In genomic region chr21:45438391-45439145, GRCh38 we compare ENCODE assay signal across 8 cellular contexts. TPM values are rescaled to one million over a fixed set of nuclear protein-coding genes. Genes with fewer than 3 reads are reported as not detected.
DNase-seq lines count a peak whose midpoint lies in the region; ATAC-seq and TF ChIP-seq lines count a peak whose summit lies in the region.

No MANE protein-coding gene starts in this region.

- in situ Hi-C loops in ACHN (cut with HindIII; ENCODE audit: low pct_ligation_motif_present, low pct_unique_long_range_greater_than_20kb, low sequenced_read_pairs): no loop called here

- no peaks in the 10 kb centered on the region for H3K36me3 ChIP-seq in ACC112 (ENCODE audit: insufficient read depth, low read length)
- H3K36me3 ChIP-seq in parathyroid adenoma (ENCODE audit: control insufficient read depth, insufficient read depth, low read length): no peaks in the 10 kb centered on the region

- H2AFZ ChIP-seq in ACC112 (ENCODE audit: low read length, unreplicated experiment) (peak overlapping the region; percentile 36), parathyroid adenoma (no peak overlapping the region)

- H3K4me1 ChIP-seq in ACC112 (ENCODE audit: control insufficient read depth, insufficient read depth, low read length, unreplicated experiment) (peaks cover 8% of the 10 kb centered on the region), parathyroid adenoma (peaks cover 4% of the 10 kb centered on the region)

- H3K4me3 ChIP-seq in ACC112 (ENCODE audit: low read depth, low read length) (peak overlapping the region; percentile 68), parathyroid adenoma (ENCODE audit: low read depth, low read length) (peak overlapping the region; percentile 49)

- TF ChIP-seq CTCF in RWPE1 (conservative IDR thresholded peaks at IDR 0.05; ENCODE audit: low read depth) (no peak), parathyroid adenoma (IDR thresholded peaks at IDR 0.05) (no peak)

- H3K4me2 ChIP-seq in parathyroid adenoma (ENCODE audit: low read length): peak overlapping the region; percentile 85

- no peak overlapping the region for H3K9ac ChIP-seq in parathyroid adenoma

- H3K27ac ChIP-seq in ACC112 (ENCODE audit: low read depth, low read length) (peak overlapping the region; percentile 64), RWPE1 (peak overlapping the region; percentile 54), parathyroid adenoma (peak overlapping the region; percentile 68)

- no peaks in the 10 kb centered on the region for H3K27me3 ChIP-seq in ACC112 (ENCODE audit: insufficient read depth, low read length)
- H3K27me3 ChIP-seq in parathyroid adenoma (ENCODE audit: control insufficient read depth, insufficient read depth, low read length): no peaks in the 10 kb centered on the region

- intact Hi-C loops in Right ventricle myocardium superior (cut with DNase I): loop anchor here (1.0 to 10.0 kb wide), 3 partner anchors 51 to 284 kb away; no protein-coding TSS in a partner anchor

- no peaks in the 10 kb centered on the region for H3K9me3 ChIP-seq in parathyroid adenoma (ENCODE audit: control insufficient read depth, low read length)

- CTCF ChIA-PET in RWPE1 (lab: Yijun Ruan, JAX): interaction anchor here (0.7 kb wide), 1 partner anchor 146 kb away, joined by 3 read pairs; no protein-coding TSS in a partner anchor

- ATAC-seq in Right ventricle myocardium superior (ENCODE audit: poor library complexity): no peak

- no peak for DNase-seq in RWPE1 (ENCODE audit: low spot score)
- peak; percentile 47 for DNase-seq in Right ventricle myocardium superior
- DNase-seq in ACHN: no peak
- DNase-seq in DMS 273 (lab: John Stamatoyannopoulos, UW; ENCODE audit: unreplicated experiment): no peak
- DNase-seq in NCI-H1105 (lab: John Stamatoyannopoulos, UW): no peak
- no peak for DNase-seq in COR-L47 (lab: John Stamatoyannopoulos, UW)

- POLR2A ChIA-PET in RWPE1 (lab: Yijun Ruan, JAX; ENCODE audit: low non-redundant PET): no interaction called here

- no peaks in the 10 kb centered on the region for H3K79me2 ChIP-seq in ACC112 (ENCODE audit: control insufficient read depth, insufficient read depth, low read length, unreplicated experiment)
- H3K79me2 ChIP-seq in parathyroid adenoma: no peaks in the 10 kb centered on the region

RNA-seq across cellular contexts. Expression of gene COL18A1, which starts 33.6 kb away (rescaled TPM):
- 44.2 TPM for total RNA-seq in Right ventricle myocardium superior
